Comparison of ENCODE assay signal across 21 cellular contexts in genomic region chr15:45451265-45451664, GRCh38.
DNase-seq lines count a peak whose midpoint lies in the region; ATAC-seq and TF ChIP-seq lines count a peak whose summit lies in the region.
"Had no signal": no experiment of that assay in that cellular context is flagged by ENCODE, and none has a peak within 500 bp of the region (broad histone marks: within the 10 kb centered on the region; RNA-seq: fewer than 3 reads in every experiment).

No MANE protein-coding gene starts in this region.

- CTCF ChIA-PET in IMR-90 (lab: Yijun Ruan, JAX): no interaction called here

- peaks cover 12% of the 10 kb centered on the region for H3K9me1 ChIP-seq in IMR-90 (ENCODE audit: insufficient read depth, low read length)

- H2AFZ ChIP-seq in IMR-90 (replicated peaks; ENCODE audit: low read length, poor library complexity): no peak overlapping the region
- H2AFZ ChIP-seq: GM23338 had no signal

- H3K4me3 ChIP-seq in IMR-90 (ENCODE audit: insufficient read depth, low read depth, low read length) (no peak overlapping the region), colonic mucosa (peak overlapping the region; percentile 46), mucosa of descending colon (no peak overlapping the region), stomach (peak overlapping the region in 2 of 4 donors; percentile 22 to 44), brain microvascular endothelial cell (ENCODE audit: low read depth, low read length) (no peak overlapping the region)
- H3K4me3 ChIP-seq: BLaER1, GM23338, HAP-1, SK-N-MC had no signal

- H4K8ac ChIP-seq in IMR-90 (ENCODE audit: low read depth in 2 of 2, low read length in 2 of 2): no peak overlapping the region

- in situ Hi-C loops in IMR-90 (cut with MboI; ENCODE audit: low sequenced_read_pairs) (loop anchor here (10.0 kb wide), 1 partner anchor 164 kb away; no protein-coding TSS in a partner anchor), brain microvascular endothelial cell (cut with HindIII; ENCODE audit: low pct_ligation_motif_present, low sequenced_read_pairs) (no loop called here)

- TF ChIP-seq CTCF in IMR-90 (conservative IDR thresholded peaks at IDR 0.05; ENCODE audit: low read depth, low read length): no peak
- TF ChIP-seq CTCF in colonic mucosa (IDR thresholded peaks at IDR 0.05): no peak
- TF ChIP-seq CTCF in mucosa of descending colon (IDR thresholded peaks at IDR 0.05): no peak
- no peak for TF ChIP-seq CTCF in stomach (IDR thresholded peaks at IDR 0.05)
- no peak for TF ChIP-seq CTCF in brain microvascular endothelial cell (IDR thresholded peaks at IDR 0.05; ENCODE audit: low read depth, low read length, missing control alignments)

- H4K20me1 ChIP-seq in IMR-90 (ENCODE audit: insufficient read depth, low read length): no peaks in the 10 kb centered on the region
- H4K20me1 ChIP-seq: BLaER1 had no signal

- no peaks in the 10 kb centered on the region for H3K36me3 ChIP-seq in IMR-90 (ENCODE audit: control insufficient read depth, insufficient read depth, low read length)
- H3K36me3 ChIP-seq in colonic mucosa: no peaks in the 10 kb centered on the region
- H3K36me3 ChIP-seq in mucosa of descending colon (ENCODE audit: low read depth): no peaks in the 10 kb centered on the region
- H3K36me3 ChIP-seq in stomach: no peaks in the 10 kb centered on the region
- H3K36me3 ChIP-seq in brain microvascular endothelial cell (replicated peaks): no peaks in the 10 kb centered on the region
- H3K36me3 ChIP-seq: BLaER1, HAP-1 had no signal

- no peak overlapping the region for H2AK5ac ChIP-seq in IMR-90 (ENCODE audit: low read depth, low read length)

- no peak overlapping the region for H2BK5ac ChIP-seq in IMR-90 (ENCODE audit: low read depth, low read length, poor library complexity, severe bottlenecking)

- TF ChIP-seq RAD21 in IMR-90 (IDR thresholded peaks at IDR 0.05; ENCODE audit: low read length): no peak

- H3K27ac ChIP-seq in IMR-90 (ENCODE audit: insufficient read depth, low read length) (no peak overlapping the region), colonic mucosa (peak overlapping the region; percentile 91), stomach (peak overlapping the region in 4 of 5 donors; percentile 79 to 93 (median 83)), brain microvascular endothelial cell (no peak overlapping the region)
- H3K27ac ChIP-seq: BLaER1, KMS-11, SK-N-MC had no signal

- peak overlapping the region; percentile 23 for H2AK9ac ChIP-seq in IMR-90 (replicated peaks; ENCODE audit: low read depth, low read length, poor library complexity)

- H3K56ac ChIP-seq in IMR-90 (ENCODE audit: extremely low read depth, insufficient read depth, low read length): no peak overlapping the region

- no peak overlapping the region for H4K91ac ChIP-seq in IMR-90 (ENCODE audit: insufficient read depth, low read depth, low read length)

- no peak for TF ChIP-seq EP300 in stomach (IDR thresholded peaks at IDR 0.05)

- no peak overlapping the region for H3K4me2 ChIP-seq in IMR-90 (ENCODE audit: low read depth, low read length)
- H3K4me2 ChIP-seq: BLaER1, GM23338, KMS-11 had no signal

- no peak overlapping the region for H3K23ac ChIP-seq in IMR-90 (ENCODE audit: low read depth, low read length)

- BruUV-seq in IMR-90 (replicated peaks; lab: Mats Ljungman, UMichigan): no TSS peak

- WGBS in IMR-90 (ENCODE audit: extremely low coverage in 2 of 2, insufficient read length in 1 of 2), 2 experiments: 83% methylated on average over 1 of the region's 6 CpGs; no CpG with 5 or more reads in 1 of the 2 experiments
- 78 to 92% (median 85%) methylated on average over 6 of the region's 6 CpGs for WGBS in stomach, 5 donors

- TF ChIP-seq POLR2A in IMR-90 (IDR thresholded peaks at IDR 0.05; ENCODE audit: low read depth, low read length) (no peak), stomach (IDR thresholded peaks at IDR 0.05) (no peak)

- 0 out of 2 replicates have a peak overlapping the region, but pooled peaks have one; percentile 4 for H3K4ac ChIP-seq in IMR-90 (ENCODE audit: low read depth, low read length)

- H3K27me3 ChIP-seq in IMR-90 (ENCODE audit: control insufficient read depth, insufficient read depth, low read length): no peaks in the 10 kb centered on the region
- H3K27me3 ChIP-seq in colonic mucosa: no peaks in the 10 kb centered on the region
- H3K27me3 ChIP-seq in stomach: no peaks in the 10 kb centered on the region
- H3K27me3 ChIP-seq in brain microvascular endothelial cell (replicated peaks): no peaks in the 10 kb centered on the region
- H3K27me3 ChIP-seq: BLaER1 had no signal

- no peak overlapping the region for H3K14ac ChIP-seq in IMR-90 (replicated peaks; ENCODE audit: low read depth, low read length)

- ATAC-seq in IMR-90 (ENCODE audit: low read depth) (no peak), mucosa of descending colon (peak; percentile 9)
- ATAC-seq: GM23338 had no signal

- H3K9ac ChIP-seq in IMR-90 (ENCODE audit: low read depth, low read length): no peak overlapping the region
- H3K9ac ChIP-seq in colonic mucosa (ENCODE audit: low read depth in 2 of 2, low read length in 2 of 2): peak overlapping the region in 1 of 2 donors; percentile 98
- H3K9ac ChIP-seq: BLaER1, KMS-11 had no signal

- intact Hi-C loops in IMR-90 (cut with micrococcal nuclease) (no loop called here), colonic mucosa (cut with DNase I) (no loop called here), mucosa of descending colon (cut with DNase I, micrococcal nuclease) (no loop called here), stomach (cut with DNase I; ENCODE audit: low total_unique reads) (no loop called here)

- no peak overlapping the region for H2BK20ac ChIP-seq in IMR-90 (ENCODE audit: low read depth, low read length)

- no peak overlapping the region for H3K18ac ChIP-seq in IMR-90 (ENCODE audit: low read depth, low read length)

- POLR2A ChIA-PET in IMR-90 (lab: Charles Lee; ENCODE audit: unreplicated experiment): no interaction called here

- H3K9me3 ChIP-seq in IMR-90 (ENCODE audit: control insufficient read depth, insufficient read depth, low read length) (no peaks in the 10 kb centered on the region), colonic mucosa (no peaks in the 10 kb centered on the region), mucosa of descending colon (no peaks in the 10 kb centered on the region), stomach (no peaks in the 10 kb centered on the region)
- H3K9me3 ChIP-seq: HAP-1 had no signal

- no peaks in the 10 kb centered on the region; a peak in 1 of 4 replicates for H3K79me1 ChIP-seq in IMR-90 (ENCODE audit: low read depth in 1 of 2, low read length in 2 of 2)

- peaks cover 21% of the 10 kb centered on the region for H3K4me1 ChIP-seq in IMR-90 (ENCODE audit: control insufficient read depth, insufficient read depth, low read length)
- peaks cover 11% of the 10 kb centered on the region for H3K4me1 ChIP-seq in colonic mucosa
- peaks cover 41% of the 10 kb centered on the region for H3K4me1 ChIP-seq in mucosa of descending colon (ENCODE audit: low read depth)
- H3K4me1 ChIP-seq in stomach: peaks cover 10 to 62% (median 40%) of the 10 kb centered on the region in 4 donors
- H3K4me1 ChIP-seq: HAP-1 had no signal

- no peak overlapping the region; the same call in none of the 2 replicates for H2BK120ac ChIP-seq in IMR-90 (ENCODE audit: low read depth, low read length)

- 0 out of 3 replicates have a peak overlapping the region, but pooled peaks have one; percentile 46 for H2BK15ac ChIP-seq in IMR-90 (ENCODE audit: low read depth, low read length)

- DNase-seq in IMR-90: no peak
- DNase-seq in colonic mucosa: peak; percentile 62
- DNase-seq in mucosa of descending colon: peak in 1 of 3 donors; percentile 65
- DNase-seq in stomach: no peak
- DNase-seq in brain microvascular endothelial cell: no peak
- DNase-seq in GOT3 (lab: John Stamatoyannopoulos, UW): no peak
- no peak for DNase-seq in activated CD4-positive, alpha-beta T cell treated with anti-CD3 and anti-CD28 coated beads, Interleukin-2, amount 50 U/mL, for 48 hours
- DNase-seq: CD4-positive, alpha-beta T cell; DMS53; HFFc6; MM.1S; NCI-H1694; NCI-H2081; NCI-H2227 treated with DMSO at 0.1 percent for 48 hours; NCI-H526 treated with DMSO at 0.1 percent for 48 hours; SIG-M5 had no signal

- H4K5ac ChIP-seq in IMR-90 (ENCODE audit: low read depth, low read length): no peak overlapping the region

- dilution Hi-C loops in IMR-90 (cut with HindIII; ENCODE audit: low sequenced_read_pairs, unreplicated experiment): no loop called here

TF ChIP-seq in IMR-90, 13 proteins besides CTCF, POLR2A, EP300 and RAD21:
- no peak for TF ChIP-seq MAFK (IDR thresholded peaks at IDR 0.05; ENCODE audit: low read depth, low read length)
- TF ChIP-seq RFX5 (IDR thresholded peaks at IDR 0.05; ENCODE audit: low read depth, low read length): no peak
- TF ChIP-seq MAZ (IDR thresholded peaks at IDR 0.05; ENCODE audit: borderline replicate concordance, low read depth, low read length): no peak
- no peak for TF ChIP-seq SMC3 (IDR thresholded peaks at IDR 0.05; ENCODE audit: low read depth, low read length)
- no peak for TF ChIP-seq CEBPB (IDR thresholded peaks at IDR 0.05; ENCODE audit: low read depth, low read length)
- no peak for TF ChIP-seq CHD1 (IDR thresholded peaks at IDR 0.05; ENCODE audit: low read depth, low read length)

Comparison
In these comparisons a context has a peak if more than half of its experiments do, and no peak if none do; other contexts are left out.
1. H3K27ac ChIP-seq: peak in colonic mucosa (single experiment) and stomach (4 of 5); none in IMR-90 (single experiment) and brain microvascular endothelial cell (single experiment).